In the genomic region with DNA sequence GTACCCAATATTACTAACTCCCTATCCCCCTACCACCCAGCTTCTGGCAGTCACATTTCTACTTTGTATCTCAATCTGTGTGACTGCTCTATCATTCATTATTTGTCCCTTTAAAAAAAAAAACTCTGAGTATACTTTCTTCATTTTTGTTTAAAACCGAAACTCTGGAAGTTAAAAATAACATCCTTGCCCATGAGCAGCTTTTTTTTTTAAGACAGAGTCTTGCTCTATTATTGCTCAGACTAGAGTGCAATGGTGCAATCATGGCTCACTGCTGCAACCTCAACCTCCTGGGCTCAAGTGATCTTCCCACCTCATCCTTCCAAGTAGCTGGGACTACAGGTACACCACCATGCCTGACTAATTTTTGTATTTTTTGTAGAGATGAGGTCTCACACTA, we compare ENCODE assay signal across 13 cellular contexts. TPM values are rescaled to one million over a fixed set of nuclear protein-coding genes. Genes with fewer than 3 reads are reported as not detected.
A peak's percentile ranks its signal among the peaks of the same experiment; 100 is the strongest.
DNase-seq lines count a peak whose midpoint lies in the region; ATAC-seq and TF ChIP-seq lines count a peak whose summit lies in the region.
"Had no signal": no experiment of that assay in that cellular context is flagged by ENCODE, and none has a peak within 500 bp of the region (broad histone marks: within the 10 kb centered on the region; RNA-seq: fewer than 3 reads in every experiment).

No MANE protein-coding gene starts in this region.

- CTCF ChIA-PET in OCI-LY7 (lab: Charles Lee; ENCODE audit: unreplicated experiment), result interaction anchor here (0.5 to 0.6 kb wide), 2 partner anchors 15 to 17 kb away, joined by 3 to 4 read pairs; no protein-coding TSS in a partner anchor

- H3K27me3 ChIP-seq in right atrium auricular region, result no peaks in the 10 kb centered on the region
- H3K27me3 ChIP-seq: hepatocyte had no signal

- peaks cover 88% of the 10 kb centered on the region for H3K79me2 ChIP-seq in OCI-LY7 (ENCODE audit: insufficient read depth, low read depth, low read length)

- H3K4me2 ChIP-seq in OCI-LY7 (ENCODE audit: low read length), result peak overlapping the region; percentile 58
- H3K4me2 ChIP-seq: hepatocyte had no signal

- POLR2A ChIA-PET in OCI-LY7 (lab: Charles Lee), result interaction anchor here (0.6 to 1.0 kb wide), 3 partner anchors 9 to 68 kb away, joined by 3 to 7 read pairs (median 5); no protein-coding TSS in a partner anchor

- H4K20me1 ChIP-seq in OCI-LY7 (ENCODE audit: insufficient read depth, low read length), result peaks cover 14% of the 10 kb centered on the region; the same call in 1 of the 2 replicates

- DNase-seq in AG20443 (ENCODE audit: low spot score), result peak; percentile 18
- peak; percentile 21 for DNase-seq in OCI-LY7 (ENCODE audit: low spot score)
- DNase-seq in right atrium auricular region (ENCODE audit: low spot score), result peak; percentile 58
- no peak for DNase-seq in NCI-H2227 (lab: John Stamatoyannopoulos, UW; ENCODE audit: unreplicated experiment)
- DNase-seq in substantia nigra (lab: John Stamatoyannopoulos, UW), result no peak
- no peak for DNase-seq in G401 (ENCODE audit: low spot score)
- no peak for DNase-seq in NCI-H1092 treated with DMSO at 0.1 percent for 48 hours (lab: John Stamatoyannopoulos, UW)
- DNase-seq: activated CD4-positive, alpha-beta memory T cell treated with anti-CD3 and anti-CD28 coated beads, Interleukin-2, amount 10 ng/mL, durations not matched to agents 7 days and 5 days; Calu3; cerebellar nuclear complex; occipital lobe had no signal

- in situ Hi-C loops in G401 (cut with HindIII; ENCODE audit: low sequenced_read_pairs), result no loop called here

- peak; percentile 41 for ATAC-seq in GM19463 (IDR thresholded peaks at IDR 0.05; ENCODE audit: unreplicated experiment)

- no TSS peak for BruUV-seq in OCI-LY7 (replicated peaks; lab: Mats Ljungman, UMichigan)

- H3K4me1 ChIP-seq in OCI-LY7 (ENCODE audit: insufficient read depth, low read length, poor library complexity, severe bottlenecking), result peaks cover 16% of the 10 kb centered on the region
- peaks cover 0 to 33% of the 10 kb centered on the region in 2 donors for H3K4me1 ChIP-seq in right atrium auricular region

- intact Hi-C loops in OCI-LY7 (cut with micrococcal nuclease; ENCODE audit: unreplicated experiment), result no loop called here

- no peaks in the 10 kb centered on the region for H3K9me3 ChIP-seq in OCI-LY7 (ENCODE audit: low read length)
- H3K9me3 ChIP-seq in right atrium auricular region, result no peaks in the 10 kb centered on the region

- H3K9me2 ChIP-seq in OCI-LY7 (ENCODE audit: insufficient read depth, low read length), result no peaks in the 10 kb centered on the region

- H3K27ac ChIP-seq in OCI-LY7 (ENCODE audit: low read depth, low read length, poor library complexity, severe bottlenecking) (peak overlapping the region; percentile 15), right atrium auricular region (no peak overlapping the region), substantia nigra (ENCODE audit: low read depth, low read length, poor library complexity, severe bottlenecking) (no peak overlapping the region)
- H3K27ac ChIP-seq: hepatocyte had no signal

- H3K36me3 ChIP-seq in OCI-LY7 (ENCODE audit: insufficient read depth, low read length), result peaks cover 40% of the 10 kb centered on the region
- no peaks in the 10 kb centered on the region for H3K36me3 ChIP-seq in right atrium auricular region

- peak overlapping the region; percentile 6 for H3K4me3 ChIP-seq in OCI-LY7 (ENCODE audit: low read depth, low read length, poor library complexity, severe bottlenecking)
- no peak overlapping the region for H3K4me3 ChIP-seq in right atrium auricular region
- H3K4me3 ChIP-seq: hepatocyte had no signal

- TF ChIP-seq CTCF in OCI-LY7 (conservative IDR thresholded peaks at IDR 0.05; ENCODE audit: low read length), result no peak
- TF ChIP-seq CTCF in right atrium auricular region (IDR thresholded peaks at IDR 0.05), result no peak

- no peak overlapping the region for H2AFZ ChIP-seq in OCI-LY7 (ENCODE audit: low read length)
- H2AFZ ChIP-seq: hepatocyte had no signal

RNA-seq across cellular contexts. Expression of a gene that starts 15.8 kb away (rescaled TPM):
- 20.8 and 47.7 TPM in 2 replicates for total RNA-seq in OCI-LY7 (2014; rRNA removed; shearing (Covaris generic))
- total RNA-seq in OCI-LY7 (2022) (88.0 and 93.8 TPM in 2 replicates), right atrium auricular region (10 to 100 TPM; 16.7 to 23.8 TPM)
- total RNA-seq in G401 (2014; rRNA removed; shearing (Covaris generic)), result 15.5 and 32.4 TPM in 2 replicates

Comparison
In these comparisons a context has a peak if more than half of its experiments do, and no peak if none do; other contexts are left out.
1. DNase-seq: peak in AG20443 (single experiment), OCI-LY7 (single experiment) and right atrium auricular region (single experiment); none in NCI-H2227 (single experiment), substantia nigra (0 of 49), G401 (single experiment) and NCI-H1092 treated with DMSO at 0.1 percent for 48 hours (single experiment).